Comparison of ENCODE assay signal across 8 cellular contexts in genomic region chr1:201709564-201710295, GRCh38.
A peak's percentile ranks its signal among the peaks of the same experiment; 100 is the strongest.
DNase-seq lines count a peak whose midpoint lies in the region; ATAC-seq and TF ChIP-seq lines count a peak whose summit lies in the region.

No MANE protein-coding gene starts in this region.

- H3K36me3 ChIP-seq in DOHH2 (ENCODE audit: control insufficient read depth, low read length) = no peaks in the 10 kb centered on the region

- DNase-seq in NCI-H1092 treated with DMSO at 0.1 percent for 48 hours (lab: John Stamatoyannopoulos, UW) = peak; percentile 46
- DNase-seq in activated CD4-positive, alpha-beta T cell treated with anti-CD3 and anti-CD28 coated beads for 24 hours (ENCODE audit: low read depth in 2 of 2) = peak; percentile 37 to 50
- DNase-seq in chondrocyte (ENCODE audit: low spot score) = peak; percentile 92
- peak; percentile 64 to 74 for DNase-seq in lung microvascular endothelial cell (ENCODE audit: low read depth in 2 of 2)
- DNase-seq in stimulated activated CD8-positive, alpha-beta memory T cell treated with anti-CD3 and anti-CD28 coated beads, Interleukin-12 subunit alpha, Interleukin-12 subunit beta, amount 100 ng/mL, for 4 hours (ENCODE audit: low read depth) = peak; percentile 10
- DNase-seq in GF-D8 (lab: John Stamatoyannopoulos, UW) = no peak

- H4K20me1 ChIP-seq in DOHH2 (ENCODE audit: control insufficient read depth, insufficient read depth, low read depth, low read length) = no peaks in the 10 kb centered on the region

- peak; percentile 69 for ATAC-seq in GM21737 (IDR thresholded peaks at IDR 0.05; ENCODE audit: unreplicated experiment)

- H3K4me3 ChIP-seq in DOHH2 (ENCODE audit: low read length) = no peak overlapping the region

- no peaks in the 10 kb centered on the region for H3K9me2 ChIP-seq in DOHH2 (replicated peaks; ENCODE audit: control insufficient read depth, low read length)

- peak overlapping the region; percentile 99 for H3K27ac Mint-ChIP-seq in chondrocyte (ENCODE audit: unreplicated experiment)

- H3K27me3 Mint-ChIP-seq in chondrocyte (ENCODE audit: low read depth) = no peaks in the 10 kb centered on the region

- no peaks in the 10 kb centered on the region for H3F3A ChIP-seq in DOHH2 (ENCODE audit: control insufficient read depth, insufficient read depth)

- TF ChIP-seq CTCF in DOHH2 (IDR thresholded peaks at IDR 0.05; ENCODE audit: low read depth, low read length, poor library complexity, severe bottlenecking) (peak; percentile 72), chondrocyte (IDR thresholded peaks at IDR 0.05) (peak; percentile 99)

- no peak overlapping the region for H3K4me2 ChIP-seq in DOHH2 (ENCODE audit: low read length)

- H3K36me3 Mint-ChIP-seq in chondrocyte (ENCODE audit: low read depth) = no peaks in the 10 kb centered on the region

- H3K79me2 ChIP-seq in DOHH2 (ENCODE audit: control insufficient read depth, low read length) = no peaks in the 10 kb centered on the region

- H3K4me1 Mint-ChIP-seq in chondrocyte (ENCODE audit: low read depth) = peaks cover 85% of the 10 kb centered on the region

- H3K4me3 Mint-ChIP-seq in chondrocyte (ENCODE audit: unreplicated experiment) = no peak overlapping the region

- 0 out of 2 replicates have a peak, but pooled peaks cover 2% of the 10 kb centered on the region for H3K27me3 ChIP-seq in DOHH2 (ENCODE audit: control insufficient read depth, low read length)

- no peaks in the 10 kb centered on the region for H3K9me3 ChIP-seq in DOHH2 (ENCODE audit: control insufficient read depth, insufficient read depth, low read length)

- no peak overlapping the region for H3K27ac ChIP-seq in DOHH2 (ENCODE audit: low read depth, low read length)

- H3K9me3 Mint-ChIP-seq in chondrocyte (ENCODE audit: low read depth) = no peaks in the 10 kb centered on the region

- H3K4me1 ChIP-seq in DOHH2 (ENCODE audit: control insufficient read depth, low read length) = no peaks in the 10 kb centered on the region
